ENCODE assay signal across 22 cellular contexts in genomic region chr1:215720121-215720520, GRCh38.
DNase-seq lines count a peak whose midpoint lies in the region; ATAC-seq and TF ChIP-seq lines count a peak whose summit lies in the region.
"Had no signal": no experiment of that assay in that cellular context is flagged by ENCODE, and none has a peak within 500 bp of the region (broad histone marks: within the 10 kb centered on the region; RNA-seq: fewer than 3 reads in every experiment).

No MANE protein-coding gene starts in this region.

- DNase-seq in left ventricle myocardium superior (no peak), left cardiac atrium (no peak), amniotic epithelial cell (ENCODE audit: low read depth) (peak; percentile 4), fibroblast of the aortic adventitia (ENCODE audit: low read depth) (peak; percentile 63), GDM1 (lab: John Stamatoyannopoulos, UW) (no peak), GM13977 (ENCODE audit: low spot score) (no peak)
- DNase-seq in activated CD4-positive, alpha-beta T cell treated with anti-CD3 and anti-CD28 coated beads, Interleukin-2, amount 50 U/mL, for 4 hours: no peak
- DNase-seq: BE2C; DMS79 treated with DMSO at 0.1 percent for 48 hours; KBM-7; NCI-H1092; NCI-H1436; NCI-H187 treated with DMSO at 0.1 percent for 48 hours; NCI-H2107; NCI-H2227 treated with DMSO at 0.1 percent for 48 hours; NCI-H524; NCI-H774; NK-92 treated with Interleukin-12 subunit alpha and Interleukin-12 subunit beta, amount 100 ng/mL, for 24 hours; SIG-M5; SK-N-SH had no signal

- TF ChIP-seq CTCF in fibroblast of the aortic adventitia (IDR thresholded peaks at IDR 0.05; ENCODE audit: insufficient read depth, low read length) (no peak), GM13977 (IDR thresholded peaks at IDR 0.05; ENCODE audit: extremely low read depth, insufficient read depth, missing control alignments) (no peak)

- ATAC-seq in left ventricle myocardium superior: peak; percentile 25
- no peak for ATAC-seq in left cardiac atrium
- ATAC-seq: HCT116, HepG2 had no signal

- intact Hi-C loops in left ventricle myocardium superior (cut with micrococcal nuclease): no loop called here
- intact Hi-C loops in left cardiac atrium (cut with DNase I): no loop called here

- no peak overlapping the region for H3K4me3 ChIP-seq in fibroblast of the aortic adventitia (ENCODE audit: low read depth, low read length)

- in situ Hi-C loops in GM13977 (cut with MboI; ENCODE audit: low pct_unique_long_range_greater_than_20kb, low sequenced_read_pairs, unreplicated experiment): no loop called here

Comparison
In these comparisons a context has a peak if more than half of its experiments do, and no peak if none do; other contexts are left out.
1. DNase-seq: peak in amniotic epithelial cell (single experiment) and fibroblast of the aortic adventitia (single experiment); none in left ventricle myocardium superior (single experiment), left cardiac atrium (single experiment), activated CD4-positive, alpha-beta T cell treated with anti-CD3 and anti-CD28 coated beads, Interleukin-2, amount 50 U/mL, for 4 hours (0 of 2), GDM1 (single experiment) and GM13977 (single experiment).